In genomic region chr10:89555688-89556445, GRCh38 we compare ENCODE assay signal across 14 cellular contexts. TPM values are rescaled to one million over a fixed set of nuclear protein-coding genes. Genes with fewer than 3 reads are reported as not detected.
DNase-seq lines count a peak whose midpoint lies in the region; ATAC-seq, FAIRE-seq and TF ChIP-seq lines count a peak whose summit lies in the region.
"Had no signal": no experiment of that assay in that cellular context is flagged by ENCODE, and none has a peak within 500 bp of the region (broad histone marks: within the 10 kb centered on the region; RNA-seq: fewer than 3 reads in every experiment).

No MANE protein-coding gene starts in this region.

- no peak overlapping the region for H3K4me3 ChIP-seq in right atrium auricular region
- no peak overlapping the region for H3K4me3 ChIP-seq in astrocyte (ENCODE audit: insufficient read depth, low read depth, low read length)
- no peak overlapping the region for H3K4me3 ChIP-seq in left ventricle myocardium inferior

- no peak overlapping the region for H3K27ac Mint-ChIP-seq in astrocyte (ENCODE audit: unreplicated experiment)

- DNase-seq in Right ventricle myocardium inferior (ENCODE audit: missing footprints) (no peak), right atrium auricular region (ENCODE audit: low spot score) (no peak), astrocyte (ENCODE audit: low read depth) (no peak), left ventricle myocardium inferior (no peak), EL (no peak), NCI-H146 (lab: John Stamatoyannopoulos, UW) (no peak), NCI-H345 treated with DMSO at 0.1 percent for 48 hours (lab: John Stamatoyannopoulos, UW; ENCODE audit: unreplicated experiment) (no peak)
- no peak for DNase-seq in effector CD4-positive, alpha-beta T cell
- DNase-seq: activated T-cell treated with anti-CD3 and anti-CD28 coated beads for 4 hours, aorta, NCI-H2171 treated with DMSO at 0.1 percent for 48 hours, SHP77 treated with DMSO at 0.1 percent for 48 hours, WERI-Rb-1 had no signal

- H3K9me3 ChIP-seq in right atrium auricular region: no peaks in the 10 kb centered on the region
- H3K9me3 ChIP-seq in astrocyte (ENCODE audit: insufficient read depth, low read depth, low read length): no peaks in the 10 kb centered on the region
- H3K9me3 ChIP-seq in left ventricle myocardium inferior (replicated peaks): no peaks in the 10 kb centered on the region

- no peak for FAIRE-seq in astrocyte (lab: Jason Lieb, UNC)

- H3K4me1 ChIP-seq in right atrium auricular region: peaks cover 0 to 5% of the 10 kb centered on the region in 2 donors
- H3K4me1 ChIP-seq in astrocyte (ENCODE audit: insufficient read depth, low read length): peaks cover 10% of the 10 kb centered on the region
- peaks cover 6% of the 10 kb centered on the region for H3K4me1 ChIP-seq in left ventricle myocardium inferior

- TF ChIP-seq CTCF in right atrium auricular region (IDR thresholded peaks at IDR 0.05) (peak in 1 of 2 donors; percentile 50), astrocyte (IDR thresholded peaks at IDR 0.05; ENCODE audit: insufficient read depth, low read depth, low read length) (peak; percentile 16), left ventricle myocardium inferior (IDR thresholded peaks at IDR 0.05; ENCODE audit: borderline replicate concordance) (peak; percentile 56)

- H3K9me3 Mint-ChIP-seq in astrocyte (ENCODE audit: unreplicated experiment): peaks cover 4% of the 10 kb centered on the region

- no peaks in the 10 kb centered on the region for H3K36me3 Mint-ChIP-seq in astrocyte (ENCODE audit: low read depth, unreplicated experiment)

- H3K4me1 Mint-ChIP-seq in astrocyte (ENCODE audit: low read depth, unreplicated experiment): peaks cover 15% of the 10 kb centered on the region

- H4K20me1 ChIP-seq in astrocyte (ENCODE audit: insufficient read depth, low read length): no peaks in the 10 kb centered on the region

- no peaks in the 10 kb centered on the region for H3K36me3 ChIP-seq in right atrium auricular region
- no peaks in the 10 kb centered on the region for H3K36me3 ChIP-seq in astrocyte (ENCODE audit: insufficient read depth, low read length)
- H3K36me3 ChIP-seq in left ventricle myocardium inferior: no peaks in the 10 kb centered on the region
- H3K36me3 ChIP-seq: WERI-Rb-1 had no signal

- H2AFZ ChIP-seq in astrocyte (ENCODE audit: low read depth, low read length): no peak overlapping the region

- H3K27me3 Mint-ChIP-seq in astrocyte (ENCODE audit: low read depth, unreplicated experiment): peaks cover 4% of the 10 kb centered on the region

- H3K27me3 ChIP-seq in right atrium auricular region: no peaks in the 10 kb centered on the region
- H3K27me3 ChIP-seq in astrocyte (ENCODE audit: insufficient read depth, low read length): no peaks in the 10 kb centered on the region
- H3K27me3 ChIP-seq in left ventricle myocardium inferior (ENCODE audit: low read depth): no peaks in the 10 kb centered on the region

- peak; percentile 62 for ATAC-seq in Right ventricle myocardium inferior

- no peak overlapping the region for H3K9ac ChIP-seq in astrocyte (ENCODE audit: low read length)

- no peak overlapping the region for H3K27ac ChIP-seq in right atrium auricular region
- no peak overlapping the region for H3K27ac ChIP-seq in astrocyte (ENCODE audit: low read depth, low read length)
- H3K27ac ChIP-seq in left ventricle myocardium inferior (replicated peaks): no peak overlapping the region
- H3K27ac ChIP-seq: WERI-Rb-1 had no signal

- no peak overlapping the region for H3K4me3 Mint-ChIP-seq in astrocyte (ENCODE audit: unreplicated experiment)

- no peak overlapping the region for H3K4me2 ChIP-seq in astrocyte (ENCODE audit: low read length)

- intact Hi-C loops in Right ventricle myocardium inferior (cut with DNase I) (loop anchor here (2.0 kb wide), 1 partner anchor 129 kb away; no protein-coding TSS in a partner anchor), left ventricle myocardium inferior (cut with micrococcal nuclease) (no loop called here)

- no peaks in the 10 kb centered on the region for H3K79me2 ChIP-seq in astrocyte (ENCODE audit: insufficient read depth, low read length)

RNA-seq across cellular contexts. Expression of gene SLC16A12, which starts 20.5 kb away (rescaled TPM):
- total RNA-seq in Right ventricle myocardium inferior (1.1 TPM), right atrium auricular region (10 to 100 TPM in 1 of 2 donors, 1 to 10 TPM in 1; 6.0 to 10.0 TPM), astrocyte (0.31 and 0.59 TPM in 2 replicates), left ventricle myocardium inferior (2.0 TPM)
- total RNA-seq: lung microvascular endothelial cell had no signal
